26 cellular contexts compared by ENCODE assay signal in the genomic region with DNA sequence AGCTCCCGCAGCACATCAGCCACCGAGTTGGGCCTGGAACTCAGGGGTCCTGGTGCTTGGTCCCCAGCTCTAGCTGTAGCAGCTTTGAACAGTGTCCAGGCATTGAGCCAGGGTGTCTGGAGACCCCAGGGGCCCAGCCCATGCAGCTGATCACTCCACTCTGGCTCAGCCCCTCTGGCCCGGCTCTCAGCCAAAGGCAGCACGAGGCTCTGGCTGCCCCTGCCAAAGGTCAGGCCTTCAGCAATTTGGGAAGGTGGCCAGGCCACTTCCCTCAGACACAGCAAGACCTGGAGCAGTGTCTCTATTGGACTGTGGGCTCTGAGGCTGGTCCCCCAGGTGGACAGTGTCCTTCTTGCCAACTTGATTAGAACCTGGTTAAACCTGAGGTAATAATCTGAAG. TPM values are rescaled to one million over a fixed set of nuclear protein-coding genes. Genes with fewer than 3 reads are reported as not detected.
DNase-seq lines count a peak whose midpoint lies in the region; ATAC-seq and TF ChIP-seq lines count a peak whose summit lies in the region.
"Had no signal": no experiment of that assay in that cellular context is flagged by ENCODE, and none has a peak within 500 bp of the region (broad histone marks: within the 10 kb centered on the region; RNA-seq: fewer than 3 reads in every experiment).

No MANE protein-coding gene starts in this region.

- WGBS in GM23248 (ENCODE audit: low coverage in 1 of 2, low lambda C conversion rate in 2 of 2, missing lambda C conversion rate in 2 of 2), 2 experiments, result 63 to 72% methylated on average over 4 of the region's 4 CpGs
- 30 to 51% (median 48%) methylated on average over 3 to 4 of the region's 4 CpGs for WGBS in adrenal gland, 4 donors
- 33 to 36% methylated on average over 4 of the region's 4 CpGs for WGBS in heart right ventricle, 2 donors
- WGBS in ovary, 3 donors, result 42 to 50% (median 44%) methylated on average over 4 of the region's 4 CpGs

- H3K9me3 Mint-ChIP-seq in endothelial cell (ENCODE audit: unreplicated experiment), result no peaks in the 10 kb centered on the region
- H3K9me3 Mint-ChIP-seq: activated CD4-positive, alpha-beta memory T cell treated with anti-CD3 and anti-CD28 coated beads for 36 hours; activated naive CD4-positive, alpha-beta T cell treated with anti-CD3 and anti-CD28 coated beads for 36 hours; activated T-helper 1 cell treated with anti-CD3 and anti-CD28 coated beads, Interleukin-12 subunit alpha, Interleukin-12 subunit beta, Interleukin-2, Interleukin-4 antibody, amounts not matched to agents 30 ng/mL and 10 ng/mL and 1 ng/mL, durations not matched to agents 14 hours and 24 hours and 36 hours; immature natural killer cell had no signal

- H3K4me3 ChIP-seq in GM23248 (no peak overlapping the region), adrenal gland (no peak overlapping the region), heart right ventricle (no peak overlapping the region), ovary (no peak overlapping the region)
- H3K4me3 ChIP-seq: body of pancreas, left lung, prostate gland, upper lobe of right lung had no signal

- TF ChIP-seq EP300 in ovary (IDR thresholded peaks at IDR 0.05), result no peak

- DNase-seq in GM23248 (no peak), adrenal gland (peak; percentile 60 to 85 (median 80)), heart right ventricle (peak; percentile 63 to 66), ovary (peak in 4 of 5 donors; percentile 34 to 73 (median 41)), kidney glomerular epithelial cell (lab: John Stamatoyannopoulos, UW) (no peak), KG1 (lab: John Stamatoyannopoulos, UW) (no peak), endothelial cell (ENCODE audit: low spot score) (no peak)
- DNase-seq: activated CD4-positive, alpha-beta memory T cell treated with anti-CD3 and anti-CD28 coated beads for 36 hours; activated naive CD4-positive, alpha-beta T cell treated with anti-CD3 and anti-CD28 coated beads for 36 hours; COR-L47; DMS53; immature natural killer cell; left lung; NCI-H1092; NCI-H1694 treated with DMSO at 0.1 percent for 48 hours; NCI-H510A; SK-N-SH; stimulated activated naive CD4-positive, alpha-beta T cell; T-helper 2 cell; upper lobe of right lung had no signal

- no peak for TF ChIP-seq CTCF in adrenal gland (IDR thresholded peaks at IDR 0.05)
- TF ChIP-seq CTCF in heart right ventricle (IDR thresholded peaks at IDR 0.05), result no peak
- no peak for TF ChIP-seq CTCF in ovary (IDR thresholded peaks at IDR 0.05)
- no peak for TF ChIP-seq CTCF in endothelial cell (IDR thresholded peaks at IDR 0.05; ENCODE audit: unreplicated experiment)

- peaks cover 2% of the 10 kb centered on the region for H3K27me3 Mint-ChIP-seq in endothelial cell (ENCODE audit: unreplicated experiment)
- H3K27me3 Mint-ChIP-seq: activated CD4-positive, alpha-beta memory T cell treated with anti-CD3 and anti-CD28 coated beads for 36 hours had no signal

- H3K27ac ChIP-seq in GM23248 (peak overlapping the region; percentile 97; the same call in 1 of the 2 replicates), adrenal gland (peak overlapping the region in 3 of 5 donors; percentile 43 to 92 (median 90)), heart right ventricle (peak overlapping the region in 8 of 10 donors; percentile 10 to 88 (median 42)), ovary (no peak overlapping the region)
- H3K27ac ChIP-seq: prostate gland, upper lobe of right lung had no signal

- H3K9me3 ChIP-seq in GM23248 (ENCODE audit: low read depth) (no peaks in the 10 kb centered on the region), adrenal gland (replicated peaks in 1 of 3) (no peaks in the 10 kb centered on the region), heart right ventricle (no peaks in the 10 kb centered on the region), ovary (no peaks in the 10 kb centered on the region)
- H3K9me3 ChIP-seq: body of pancreas, left lung, prostate gland, SK-N-SH, upper lobe of right lung had no signal

- in situ Hi-C loops in GM23248 (cut with MboI), result no loop called here

- no peak for TF ChIP-seq POLR2A in adrenal gland (IDR thresholded peaks at IDR 0.05)
- no peak for TF ChIP-seq POLR2A in ovary (IDR thresholded peaks at IDR 0.05)

- intact Hi-C loops in adrenal gland (cut with DNase I) (no loop called here), heart right ventricle (cut with DNase I) (loop anchor here in 1 of 10 donors (5.0 kb wide), 1 partner anchor 37 kb away; a partner anchor contains a TSS), ovary (cut with DNase I) (no loop called here)

- H3K4me1 Mint-ChIP-seq in endothelial cell (ENCODE audit: unreplicated experiment), result peaks cover 26% of the 10 kb centered on the region

- H3K36me3 Mint-ChIP-seq in endothelial cell (ENCODE audit: low read depth, unreplicated experiment), result no peaks in the 10 kb centered on the region
- H3K36me3 Mint-ChIP-seq: immature natural killer cell had no signal

- H3K4me2 ChIP-seq in GM23248 (ENCODE audit: unreplicated experiment), result no peak overlapping the region

- no peak overlapping the region for H3K4me3 Mint-ChIP-seq in endothelial cell (ENCODE audit: unreplicated experiment)
- H3K4me3 Mint-ChIP-seq: activated CD4-positive, alpha-beta memory T cell treated with anti-CD3 and anti-CD28 coated beads for 36 hours; activated naive CD4-positive, alpha-beta T cell treated with anti-CD3 and anti-CD28 coated beads for 36 hours; immature natural killer cell had no signal

- peak; percentile 69 to 88 (median 76) for ATAC-seq in heart right ventricle
- no peak for ATAC-seq in HG03175 (IDR thresholded peaks at IDR 0.05; ENCODE audit: unreplicated experiment)
- ATAC-seq: activated CD4-positive, CD25-positive, alpha-beta regulatory T cell treated with anti-CD3 and anti-CD28 coated beads, Interleukin-2, amount 50 U/mL, for 24 hours; body of pancreas; HCT116; left lung had no signal

- H3K79me2 ChIP-seq in GM23248 (ENCODE audit: insufficient read depth), result no peaks in the 10 kb centered on the region

- no peaks in the 10 kb centered on the region for H3K9me2 ChIP-seq in GM23248 (ENCODE audit: insufficient read depth)
- H3K9me2 ChIP-seq: SK-N-SH had no signal

- H2AFZ ChIP-seq in GM23248, result no peak overlapping the region

- H3K36me3 ChIP-seq in GM23248 (ENCODE audit: low read depth) (no peaks in the 10 kb centered on the region), adrenal gland (replicated peaks in 1 of 2) (no peaks in the 10 kb centered on the region), heart right ventricle (no peaks in the 10 kb centered on the region), ovary (no peaks in the 10 kb centered on the region)
- H3K36me3 ChIP-seq: left lung, prostate gland, upper lobe of right lung had no signal

- H3K4me1 ChIP-seq in GM23248 (ENCODE audit: insufficient read depth), result peaks cover 26% of the 10 kb centered on the region
- peaks cover 26 to 35% of the 10 kb centered on the region in 2 donors for H3K4me1 ChIP-seq in adrenal gland (replicated peaks in 1 of 2)
- H3K4me1 ChIP-seq in heart right ventricle, result peaks cover 11 to 72% (median 29%) of the 10 kb centered on the region in 9 donors
- H3K4me1 ChIP-seq in ovary (ENCODE audit: insufficient read depth), result peaks cover 1% of the 10 kb centered on the region
- H3K4me1 ChIP-seq: prostate gland had no signal

- peaks cover 30% of the 10 kb centered on the region for H3F3A ChIP-seq in GM23248 (ENCODE audit: insufficient read depth)

- H3K27me3 ChIP-seq in GM23248 (replicated peaks; ENCODE audit: insufficient read depth) (no peaks in the 10 kb centered on the region), adrenal gland (no peaks in the 10 kb centered on the region), heart right ventricle (no peaks in the 10 kb centered on the region), ovary (no peaks in the 10 kb centered on the region)
- H3K27me3 ChIP-seq: body of pancreas, left lung, upper lobe of right lung had no signal

- no peak overlapping the region for H3K9ac ChIP-seq in GM23248
- H3K9ac ChIP-seq: SK-N-SH had no signal

- H3K27ac Mint-ChIP-seq in endothelial cell (ENCODE audit: unreplicated experiment), result no peak overlapping the region
- H3K27ac Mint-ChIP-seq: activated naive CD4-positive, alpha-beta T cell treated with anti-CD3 and anti-CD28 coated beads for 36 hours had no signal

- H4K20me1 ChIP-seq in GM23248 (ENCODE audit: insufficient read depth), result no peaks in the 10 kb centered on the region

RNA-seq across cellular contexts. Expression of a gene that starts 34.4 kb away (rescaled TPM):
- total RNA-seq in GM23248 (2014; rRNA removed; shearing (Covaris generic)), result 9.5 and 11.1 TPM in 2 replicates
- polyA plus RNA-seq in GM23248 (2016; fragmentation: Nextera tagmentation; extraction: Ambion mirVana), result 1.5 and 1.6 TPM in 2 replicates
- total RNA-seq in adrenal gland, result 10 to 100 TPM; 16.9 to 36.5 (median 26.0) TPM
- 10 to 100 TPM in 1 of 3 donors, 1 to 10 TPM in 2; 4.7 to 10.5 (median 6.7) TPM for polyA plus RNA-seq in adrenal gland
- 10 to 100 TPM; 10.2 to 36.9 (median 13.8) TPM for total RNA-seq in heart right ventricle
- polyA plus RNA-seq in heart right ventricle, result 1 to 10 TPM; 1.1 to 7.0 TPM
- total RNA-seq in ovary, result 10 to 100 TPM; 13.2 to 38.0 (median 15.0) TPM
- 10 to 100 TPM; 11.2 to 18.9 TPM for polyA plus RNA-seq in ovary
- 18.8 TPM for total RNA-seq in endothelial cell (ENCODE audit: unreplicated experiment)

RNA-seq across cellular contexts. Expression of a gene that starts 37.7 kb away (rescaled TPM):
- total RNA-seq in GM23248 (2014; rRNA removed; shearing (Covaris generic)), result 130 and 134 TPM in 2 replicates
- 173 and 179 TPM in 2 replicates for polyA plus RNA-seq in GM23248 (2016; fragmentation: Nextera tagmentation; extraction: Ambion mirVana)
- total RNA-seq in adrenal gland, result 100 to 1,000 TPM; 105 to 176 (median 144) TPM
- 100 to 1,000 TPM in 1 of 3 donors, 10 to 100 TPM in 2; 55.3 to 245 (median 75.7) TPM for polyA plus RNA-seq in adrenal gland
- total RNA-seq in heart right ventricle, result 100 to 1,000 TPM in 9 of 10 donors, 10 to 100 TPM in 1; 93.3 to 154 (median 111) TPM
- 100 to 1,000 TPM; 175 to 305 TPM for polyA plus RNA-seq in heart right ventricle
- 100 to 1,000 TPM in 5 of 7 donors, 10 to 100 TPM in 2; 92.2 to 135 (median 115) TPM for total RNA-seq in ovary
- 100 to 1,000 TPM in 1 of 2 donors, 10 to 100 TPM in 1; 52.9 to 150 TPM for polyA plus RNA-seq in ovary
- total RNA-seq in endothelial cell (ENCODE audit: unreplicated experiment), result 74.6 TPM

Comparison
In these comparisons a context has a peak if more than half of its experiments do, and no peak if none do; other contexts are left out.
1. DNase-seq: peak in adrenal gland (7 of 7), heart right ventricle (2 of 2) and ovary (4 of 5); none in GM23248 (single experiment), kidney glomerular epithelial cell (single experiment), KG1 (single experiment) and endothelial cell (single experiment).
2. H3K27ac ChIP-seq: peak in GM23248 (single experiment), adrenal gland (3 of 5) and heart right ventricle (8 of 10); none in ovary (0 of 2).